ENCODE assay signal across 8 cellular contexts in the genomic region with DNA sequence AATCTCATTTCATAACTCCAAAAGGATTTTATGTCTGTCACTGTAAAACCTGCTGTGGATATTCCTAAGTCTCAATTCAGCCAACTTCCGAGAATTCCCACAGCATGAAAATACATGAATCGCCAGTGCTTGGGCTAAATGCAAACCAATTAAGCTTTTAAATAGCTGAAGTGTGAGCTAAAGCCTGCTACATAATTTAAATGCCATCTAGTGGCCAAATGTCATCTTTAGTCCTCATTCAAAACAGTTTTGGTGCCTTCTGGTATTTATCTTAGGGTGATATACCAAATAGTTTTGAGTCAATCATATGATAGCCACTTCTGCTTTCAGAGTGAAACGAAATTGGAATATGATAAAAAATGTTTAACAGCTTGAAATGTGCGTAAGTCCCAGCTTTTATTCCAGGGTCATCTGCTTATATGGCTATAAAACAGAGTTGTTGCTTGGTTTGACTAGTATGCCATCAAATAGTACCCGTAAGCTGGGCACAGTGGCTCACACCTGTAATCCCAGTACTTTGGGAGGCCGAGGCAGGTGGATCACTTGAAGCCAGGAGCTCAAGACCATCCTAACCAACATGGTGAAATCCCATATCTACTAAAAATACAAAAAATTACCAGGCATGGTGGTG. TPM values are rescaled to one million over a fixed set of nuclear protein-coding genes. Genes with fewer than 3 reads are reported as not detected.
A peak's percentile ranks its signal among the peaks of the same experiment; 100 is the strongest.
DNase-seq lines count a peak whose midpoint lies in the region; ATAC-seq, FAIRE-seq and TF ChIP-seq lines count a peak whose summit lies in the region.

No MANE protein-coding gene starts in this region.

- H3K9me1 ChIP-seq in K562 (ENCODE audit: control insufficient read depth, insufficient read depth, low read length): no peaks in the 10 kb centered on the region
- no peaks in the 10 kb centered on the region for H3K9me1 ChIP-seq in keratinocyte (ENCODE audit: control insufficient read depth, extremely low read depth, insufficient read depth, low read length)

- H3K4me3 ChIP-seq in K562: no peak overlapping the region
- H3K4me3 ChIP-seq in keratinocyte (ENCODE audit: control insufficient read depth in 2 of 3, extremely low read depth in 1 of 3, insufficient read depth in 2 of 3, low read depth in 1 of 3, low read length in 3 of 3): no peak overlapping the region
- H3K4me3 ChIP-seq in upper lobe of right lung: no peak overlapping the region

- H3K36me3 ChIP-seq in K562 (ENCODE audit: control insufficient read depth, insufficient read depth, low read length) (no peaks in the 10 kb centered on the region), keratinocyte (ENCODE audit: control insufficient read depth in 2 of 2, extremely low read depth in 1 of 2, insufficient read depth in 2 of 2, low read length in 2 of 2) (no peaks in the 10 kb centered on the region), upper lobe of right lung (no peaks in the 10 kb centered on the region)

- peak; percentile 60 for FAIRE-seq in GM12892 (lab: Jason Lieb, UNC)
- FAIRE-seq in K562 (lab: Jason Lieb, UNC): peak; percentile 35
- FAIRE-seq in keratinocyte (lab: Jason Lieb, UNC): no peak

- DNase-seq in 8988T (peak; percentile 33), GM12892 (ENCODE audit: insufficient read length) (peak; percentile 12), NCI-H2227 (lab: John Stamatoyannopoulos, UW; ENCODE audit: unreplicated experiment) (peak; percentile 3), K562 (ENCODE audit: extremely low read depth in 1 of 4, low spot score in 3 of 4) (peak; percentile 40 to 55 (median 50)), keratinocyte (ENCODE audit: low read depth, low spot score) (no peak), upper lobe of right lung (no peak)
- no peak for DNase-seq in activated naive CD4-positive, alpha-beta T cell treated with anti-CD3 and anti-CD28 coated beads, Interleukin-2, amount 50 U/mL, for 72 hours (ENCODE audit: low spot score in 2 of 2)

- no peak overlapping the region for H3K4me2 ChIP-seq in K562 (ENCODE audit: insufficient read depth, low read length)
- no peak overlapping the region for H3K4me2 ChIP-seq in keratinocyte (ENCODE audit: control insufficient read depth, extremely low read depth, insufficient read depth, low read depth, low read length)

- dilution Hi-C loops in keratinocyte (cut with MboI; ENCODE audit: extremely low pct_ligation_motif_present, low sequenced_read_pairs): loop anchor here (25.0 kb wide), 1 partner anchor 286 kb away; no protein-coding TSS in a partner anchor

- TF ChIP-seq CTCF in K562 (IDR thresholded peaks at IDR 0.05 in 2 of 3, conservative IDR thresholded peaks at IDR 0.05 in 1 of 3; ENCODE audit: insufficient read depth in 2 of 3, low read depth in 1 of 3, low read length in 3 of 3): peak; percentile 40 to 84 (median 50); a peak in 5 of 6 replicates
- TF ChIP-seq CTCF in keratinocyte (optimal IDR thresholded peaks at IDR 0.05 in 1 of 3, IDR thresholded peaks at IDR 0.05 in 1 of 3, conservative IDR thresholded peaks at IDR 0.05 in 1 of 3; ENCODE audit: extremely low read depth in 1 of 3, insufficient read depth in 2 of 3, low read length in 3 of 3): peak in 2 of 3 experiments; percentile 35 to 36
- TF ChIP-seq CTCF in upper lobe of right lung (IDR thresholded peaks at IDR 0.05): peak; percentile 33

- intact Hi-C loops in K562 (cut with micrococcal nuclease) (loop anchor here (1.0 to 10.0 kb wide), 2 partner anchors 41 to 1047 kb away; partner anchors contain the start of gene CCNL1), upper lobe of right lung (cut with DNase I) (no loop called here)

- H3K27me3 ChIP-seq in K562 (ENCODE audit: control insufficient read depth in 2 of 2, insufficient read depth in 2 of 2, low read length in 2 of 2) (peaks cover 0 to 7% of the 10 kb centered on the region in 2 experiments; a peak in 2 of 5 replicates), keratinocyte (ENCODE audit: control insufficient read depth, extremely low read depth, insufficient read depth, low read length) (peaks cover 4% of the 10 kb centered on the region), upper lobe of right lung (no peaks in the 10 kb centered on the region)

- H2AFZ ChIP-seq in K562 (ENCODE audit: low read depth, low read length): peak overlapping the region; percentile 48
- H2AFZ ChIP-seq in keratinocyte (ENCODE audit: control insufficient read depth, low read length): no peak overlapping the region

- H3K9me3 ChIP-seq in K562 (replicated peaks; ENCODE audit: control insufficient read depth, insufficient read depth, low read depth, low read length): no peaks in the 10 kb centered on the region
- no peaks in the 10 kb centered on the region for H3K9me3 ChIP-seq in keratinocyte (ENCODE audit: control insufficient read depth, low read depth, low read length)
- H3K9me3 ChIP-seq in upper lobe of right lung: no peaks in the 10 kb centered on the region

- BruUV-seq in K562 (replicated peaks; lab: Mats Ljungman, UMichigan): no TSS peak

- peaks cover 0 to 5% of the 10 kb centered on the region in 2 donors for H3K9me3 Mint-ChIP-seq in activated naive CD4-positive, alpha-beta T cell treated with anti-CD3 and anti-CD28 coated beads, Interleukin-2, amount 50 U/mL, for 72 hours

- peaks cover 0 to 6% of the 10 kb centered on the region in 2 donors for H3K36me3 Mint-ChIP-seq in activated naive CD4-positive, alpha-beta T cell treated with anti-CD3 and anti-CD28 coated beads, Interleukin-2, amount 50 U/mL, for 72 hours

- no peak overlapping the region for H3K27ac Mint-ChIP-seq in activated naive CD4-positive, alpha-beta T cell treated with anti-CD3 and anti-CD28 coated beads, Interleukin-2, amount 50 U/mL, for 72 hours

- no peaks in the 10 kb centered on the region for H3K79me2 ChIP-seq in K562 (ENCODE audit: control insufficient read depth, insufficient read depth, low read length)
- H3K79me2 ChIP-seq in keratinocyte (ENCODE audit: control insufficient read depth, insufficient read depth, low read length): no peaks in the 10 kb centered on the region

- 7% methylated on average over 6 of the region's 6 CpGs for WGBS in K562 (ENCODE audit: insufficient coverage, low coverage, missing lambda C conversion rate)

- POLR2A ChIA-PET in K562 (lab: Yijun Ruan, JAX): interaction anchor here (0.6 to 3.0 kb wide), 8 partner anchors 10 to 55 kb away, joined by 3 to 17 read pairs (median 4); partner anchors contain the start of gene CCNL1

- H4K20me1 ChIP-seq in K562 (replicated peaks; ENCODE audit: control insufficient read depth, insufficient read depth, low read length) (no peaks in the 10 kb centered on the region), keratinocyte (ENCODE audit: control insufficient read depth, extremely low read depth, insufficient read depth, low read length) (no peaks in the 10 kb centered on the region)

- H3K9ac ChIP-seq in K562 (ENCODE audit: insufficient read depth in 1 of 2, low read depth in 2 of 2, low read length in 2 of 2): no peak overlapping the region
- H3K9ac ChIP-seq in keratinocyte (ENCODE audit: control insufficient read depth, extremely low read depth, insufficient read depth, low read length): no peak overlapping the region

- in situ Hi-C loops in K562 (cut with MboI): no loop called here

- TF ChIP-seq POLR2A in GM12892 (IDR thresholded peaks at IDR 0.05; ENCODE audit: low read depth, low read length): no peak
- no peak for TF ChIP-seq POLR2A in K562 (conservative IDR thresholded peaks at IDR 0.05)

- ATAC-seq in HG02938 (IDR thresholded peaks at IDR 0.05; ENCODE audit: unreplicated experiment) (peak; percentile 66), K562 (peak; percentile 90), upper lobe of right lung (peak; percentile 60)
- no peak for ATAC-seq in activated naive CD4-positive, alpha-beta T cell treated with anti-CD3 and anti-CD28 coated beads, Interleukin-2, amount 50 U/mL, for 72 hours

- no peak for TF ChIP-seq EP300 in K562 (IDR thresholded peaks at IDR 0.05; ENCODE audit: low read length)

- peak; percentile 80 to 88 for TF ChIP-seq RAD21 in K562 (CRISPR knock-in tag; conservative IDR thresholded peaks at IDR 0.05 in 1 of 2, IDR thresholded peaks at IDR 0.05 in 1 of 2)

- CTCF ChIA-PET in K562 (lab: Yijun Ruan, JAX; ENCODE audit: low intra/inter-chr PET ratio): interaction anchor here (1.1 to 1.4 kb wide), 6 partner anchors 38 to 1207 kb away, joined by 3 to 7 read pairs (median 4); no protein-coding TSS in a partner anchor

- no peak overlapping the region for H3K27ac ChIP-seq in K562 (ENCODE audit: extremely low read depth, low read depth, low read length)
- H3K27ac ChIP-seq in keratinocyte (ENCODE audit: control insufficient read depth, insufficient read depth, low read length): no peak overlapping the region
- no peak overlapping the region for H3K27ac ChIP-seq in upper lobe of right lung

- H3K4me1 ChIP-seq in K562 (replicated peaks in 1 of 2; ENCODE audit: control insufficient read depth in 2 of 2, insufficient read depth in 2 of 2, low read length in 2 of 2) (no peaks in the 10 kb centered on the region), keratinocyte (ENCODE audit: control insufficient read depth, extremely low read depth, insufficient read depth, low read length) (no peaks in the 10 kb centered on the region), upper lobe of right lung (no peaks in the 10 kb centered on the region)

RNA-seq across cellular contexts. Expression of gene CCNL1, which starts 41.8 kb away (rescaled TPM):
- polyA plus RNA-seq in GM12892 (2012; ENCODE audit: missing spikeins): 103 TPM
- 412 and 933 TPM in 2 replicates for total RNA-seq in K562 (2011; cell fraction: chromatin; rRNA removed; ENCODE audit: low replicate concordance)
- total RNA-seq in K562 (2011; cell fraction: nucleolus; rRNA removed): 305 and 368 TPM in 2 replicates
- 399 and 401 TPM in 2 replicates for total RNA-seq in K562 (2011; cell fraction: nucleoplasm; rRNA removed)
- total RNA-seq in K562 (2014; rRNA removed): 132 and 172 TPM in 2 replicates
- 124 and 133 TPM in 2 replicates for total RNA-seq in K562 (2014; rRNA removed; fragmentation: Illumina TruSeq; extraction: Trizol)
- total RNA-seq in K562 (2015; rRNA removed; fragmentation: Illumina TruSeq; extraction: Trizol): 153 and 161 TPM in 2 replicates
- 112 and 126 TPM in 2 replicates for total RNA-seq in K562 (2021)
- polyA plus RNA-seq in K562 (2011; rRNA removed): 186 and 201 TPM in 2 replicates
- 57.8 and 58.8 TPM in 2 replicates for polyA plus RNA-seq in K562 (2011; cell fraction: cytosol; rRNA removed)
- 1,501 and 1,632 TPM in 2 replicates for polyA plus RNA-seq in K562 (2011; cell fraction: nucleus; rRNA removed)
- 70.5 and 112 TPM in 2 replicates for polyA plus RNA-seq in K562 (2012)
- 77.7 and 107 TPM in 2 replicates for polyA plus RNA-seq in K562 (2014; fragmentation: Illumina TruSeq; extraction: Trizol)
- 10 to 100 TPM; 16.1 to 32.4 TPM for polyA plus RNA-seq in K562 (2014; fragmentation: Nextera tagmentation; extraction: Ambion mirVana)
- 134 and 154 TPM in 2 replicates for polyA plus RNA-seq in K562 (2014; rRNA removed)
- 210 and 248 TPM in 2 replicates for polyA minus RNA-seq in K562 (2011; rRNA and poly(A)+ RNA removed)
- 78.9 and 112 TPM in 2 replicates for polyA minus RNA-seq in K562 (2011; cell fraction: cytosol; rRNA and poly(A)+ RNA removed)
- polyA minus RNA-seq in K562 (2011; cell fraction: nucleus; rRNA and poly(A)+ RNA removed): 962 and 1,250 TPM in 2 replicates
- 59.1 to 136 TPM (median 118 TPM) in 3 replicates for polyA plus RNA-seq in keratinocyte
- 698 TPM for polyA plus RNA-seq in keratinocyte (2011; ENCODE audit: low read depth)
- polyA plus RNA-seq in keratinocyte (2011; cell fraction: cytosol; rRNA removed): 11.9 and 23.3 TPM in 2 replicates
- 262 and 357 TPM in 2 replicates for polyA plus RNA-seq in keratinocyte (2011; cell fraction: nucleus; rRNA removed)
- 33.1 and 117 TPM in 2 replicates for polyA plus RNA-seq in keratinocyte (2012; ENCODE audit: low replicate concordance)
- polyA minus RNA-seq in keratinocyte: 27.8 to 153 TPM (median 85.5 TPM) in 3 replicates
- 33.8 TPM for polyA minus RNA-seq in keratinocyte (2011; cell fraction: cytosol; rRNA and poly(A)+ RNA removed)
- polyA minus RNA-seq in keratinocyte (2011; cell fraction: nucleus; rRNA and poly(A)+ RNA removed): 279 and 325 TPM in 2 replicates
- 140 TPM for total RNA-seq in upper lobe of right lung
- 100 to 1,000 TPM; 260 to 288 TPM for total RNA-seq in activated naive CD4-positive, alpha-beta T cell treated with anti-CD3 and anti-CD28 coated beads, Interleukin-2, amount 50 U/mL, for 72 hours

Comparison
In these comparisons a context has a peak if more than half of its experiments do, and no peak if none do; other contexts are left out.
1. DNase-seq: peak in 8988T (single experiment), GM12892 (single experiment), NCI-H2227 (single experiment) and K562 (4 of 4); none in keratinocyte (single experiment), upper lobe of right lung (single experiment) and activated naive CD4-positive, alpha-beta T cell treated with anti-CD3 and anti-CD28 coated beads, Interleukin-2, amount 50 U/mL, for 72 hours (0 of 2).
2. ATAC-seq: peak in HG02938 (single experiment), K562 (single experiment) and upper lobe of right lung (single experiment); none in activated naive CD4-positive, alpha-beta T cell treated with anti-CD3 and anti-CD28 coated beads, Interleukin-2, amount 50 U/mL, for 72 hours (0 of 2).
3. Peak in every context shown above with its lines, with median percentiles within 50 percentile points of each other: CTCF ChIP-seq.